Comparison of ENCODE assay signal across 8 cellular contexts in genomic region chr9:79623799-79624721, GRCh38. TPM values are rescaled to one million over a fixed set of nuclear protein-coding genes. Genes with fewer than 3 reads are reported as not detected.
DNase-seq lines count a peak whose midpoint lies in the region; ATAC-seq, FAIRE-seq and TF ChIP-seq lines count a peak whose summit lies in the region.

No MANE protein-coding gene starts in this region.

- no peak overlapping the region for H3K4me3 ChIP-seq in smooth muscle cell

- peak overlapping the region; percentile 27 for H3K4me2 ChIP-seq in smooth muscle cell

- ATAC-seq in GM21515 (IDR thresholded peaks at IDR 0.05; ENCODE audit: unreplicated experiment) (peak; percentile 89), HG03571 (IDR thresholded peaks at IDR 0.05; ENCODE audit: unreplicated experiment) (peak; percentile 93)

- no peak for TF ChIP-seq CTCF in smooth muscle cell (IDR thresholded peaks at IDR 0.05; ENCODE audit: borderline replicate concordance, insufficient read depth, poor library complexity, severe bottlenecking)

- peaks cover 74% of the 10 kb centered on the region for H4K20me1 ChIP-seq in smooth muscle cell (ENCODE audit: low read depth)

- no peak overlapping the region for H2AFZ ChIP-seq in smooth muscle cell (ENCODE audit: low read depth)

- H3K79me2 ChIP-seq in smooth muscle cell (ENCODE audit: low read depth), result peaks cover 80% of the 10 kb centered on the region

- H3K9ac ChIP-seq in smooth muscle cell (ENCODE audit: low read depth), result no peak overlapping the region

- DNase-seq in GM12891 (ENCODE audit: insufficient read length, low spot score), result no peak
- DNase-seq in activated CD4-positive, alpha-beta T cell treated with anti-CD3 and anti-CD28 coated beads for 48 hours, result peak; percentile 33
- peak; percentile 25 for DNase-seq in glomerular visceral epithelial cell (ENCODE audit: extremely low spot score)
- no peak for DNase-seq in smooth muscle cell (lab: John Stamatoyannopoulos, UW; ENCODE audit: unreplicated experiment)
- no peak for DNase-seq in cerebellar cortex (ENCODE audit: low spot score)
- DNase-seq in NCI-H345 treated with DMSO at 0.1 percent for 48 hours (lab: John Stamatoyannopoulos, UW; ENCODE audit: unreplicated experiment), result no peak

- peaks cover 36% of the 10 kb centered on the region for H3K4me1 ChIP-seq in smooth muscle cell (ENCODE audit: low read depth)

- H3F3A ChIP-seq in smooth muscle cell (ENCODE audit: low read depth), result no peaks in the 10 kb centered on the region

- no peak for FAIRE-seq in GM12891 (lab: Jason Lieb, UNC)

- no peak for TF ChIP-seq POLR2A in GM12891 (IDR thresholded peaks at IDR 0.05; ENCODE audit: low read depth, low read length)

- 81% methylated on average over 6 of the region's 6 CpGs for WGBS in smooth muscle cell (ENCODE audit: low lambda C conversion rate)

- H3K36me3 ChIP-seq in smooth muscle cell (ENCODE audit: low read depth), result peaks cover 7% of the 10 kb centered on the region

- H3K9me3 ChIP-seq in smooth muscle cell (replicated peaks; ENCODE audit: low read depth), result no peaks in the 10 kb centered on the region

- no peaks in the 10 kb centered on the region for H3K27me3 ChIP-seq in smooth muscle cell (ENCODE audit: low read depth)

- H3K27ac ChIP-seq in smooth muscle cell (ENCODE audit: low read depth), result no peak overlapping the region

TF ChIP-seq in GM12891, 5 proteins besides CTCF, POLR2A, EP300 and RAD21:
- TF ChIP-seq SPI1 (IDR thresholded peaks at IDR 0.05; ENCODE audit: low read depth, low read length), result peak; percentile 22; the same call in 1 of the 2 replicates
- TF ChIP-seq PAX5 (IDR thresholded peaks at IDR 0.05; ENCODE audit: insufficient read depth, low read length, severe bottlenecking), result no peak

RNA-seq across cellular contexts. Expression of gene TLE4, which starts 52.3 kb away (rescaled TPM):
- polyA plus RNA-seq in GM12891 (2012; ENCODE audit: low read depth, missing spikeins), result 1.6 TPM
- total RNA-seq in smooth muscle cell, result 53.7 and 74.3 TPM in 2 replicates
- polyA plus RNA-seq in smooth muscle cell, result 31.6 and 58.8 TPM in 2 replicates

Comparison
In these comparisons a context has a peak if more than half of its experiments do, and no peak if none do; other contexts are left out.
1. DNase-seq: peak in activated CD4-positive, alpha-beta T cell treated with anti-CD3 and anti-CD28 coated beads for 48 hours (single experiment) and glomerular visceral epithelial cell (single experiment); none in GM12891 (single experiment), smooth muscle cell (single experiment), cerebellar cortex (single experiment) and NCI-H345 treated with DMSO at 0.1 percent for 48 hours (single experiment).